Comparison of ENCODE assay signal across 8 cellular contexts in the genomic region with DNA sequence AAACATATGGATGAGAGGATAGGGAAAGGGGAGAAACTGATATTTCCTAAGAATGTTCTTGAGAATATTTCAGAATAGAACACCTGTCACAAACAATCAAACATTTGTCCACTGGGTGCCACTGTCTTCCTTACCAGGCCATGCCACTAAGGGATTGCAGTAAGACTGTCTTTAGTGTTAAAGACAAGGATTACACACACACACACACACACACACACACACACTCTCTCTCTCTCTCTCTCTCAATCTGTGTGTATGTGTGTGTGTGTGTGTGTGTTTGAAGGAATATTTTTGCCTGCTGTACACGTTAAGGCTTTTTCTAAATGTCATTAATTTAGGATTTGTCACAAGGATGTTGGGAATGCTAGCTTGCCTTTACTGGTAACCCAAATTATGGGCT. TPM values are rescaled to one million over a fixed set of nuclear protein-coding genes. Genes with fewer than 3 reads are reported as not detected.
DNase-seq lines count a peak whose midpoint lies in the region; ATAC-seq and TF ChIP-seq lines count a peak whose summit lies in the region.

No MANE protein-coding gene starts in this region.

- H3K4me1 ChIP-seq in Peyer's patch = peaks cover 0 to 26% (median 0%) of the 10 kb centered on the region in 4 donors
- H3K4me1 ChIP-seq in neuronal stem cell (ENCODE audit: control insufficient read depth in 2 of 2, insufficient read depth in 1 of 2, low read depth in 1 of 2, low read length in 2 of 2) = peaks cover 2 to 6% of the 10 kb centered on the region in 2 donors
- peaks cover 5% of the 10 kb centered on the region for H3K4me1 ChIP-seq in ovary (ENCODE audit: insufficient read depth)

- no peak overlapping the region for H4K8ac ChIP-seq in neuronal stem cell (ENCODE audit: low read depth, low read length)

- no peak overlapping the region for H2AK5ac ChIP-seq in neuronal stem cell (ENCODE audit: low read depth, low read length)

- H3K9me3 ChIP-seq in Peyer's patch (no peaks in the 10 kb centered on the region), neuronal stem cell (replicated peaks in 1 of 2; ENCODE audit: control insufficient read depth in 2 of 2, insufficient read depth in 1 of 2, low read depth in 1 of 2, low read length in 2 of 2) (no peaks in the 10 kb centered on the region), ovary (no peaks in the 10 kb centered on the region)

- H3K4me3 ChIP-seq in Peyer's patch (no peak overlapping the region), neuronal stem cell (ENCODE audit: low read length in 2 of 2) (no peak overlapping the region), ovary (no peak overlapping the region)

- TF ChIP-seq POLR2A in Peyer's patch (IDR thresholded peaks at IDR 0.05) (no peak), ovary (IDR thresholded peaks at IDR 0.05) (no peak)

- no peak overlapping the region for H3K9ac ChIP-seq in neuronal stem cell (ENCODE audit: low read depth, low read length, poor library complexity)

- H3K4ac ChIP-seq in neuronal stem cell (ENCODE audit: low read length) = no peak overlapping the region

- H3K23ac ChIP-seq in neuronal stem cell (ENCODE audit: low read depth, low read length, poor library complexity) = no peak overlapping the region

- no peak overlapping the region for H3K18ac ChIP-seq in neuronal stem cell (ENCODE audit: low read length)

- H2BK12ac ChIP-seq in neuronal stem cell (ENCODE audit: low read length) = no peak overlapping the region

- TF ChIP-seq EP300 in ovary (IDR thresholded peaks at IDR 0.05) = no peak

- H3K27me3 ChIP-seq in Peyer's patch = no peaks in the 10 kb centered on the region
- H3K27me3 ChIP-seq in neuronal stem cell (ENCODE audit: control insufficient read depth in 3 of 3, insufficient read depth in 3 of 3, low read depth in 1 of 3, low read length in 3 of 3) = no peaks in the 10 kb centered on the region
- H3K27me3 ChIP-seq in ovary = no peaks in the 10 kb centered on the region

- DNase-seq in DMS53 treated with DMSO at 0.1 percent for 48 hours (lab: John Stamatoyannopoulos, UW; ENCODE audit: unreplicated experiment) = peak; percentile 58
- peak in 1 of 3 donors; percentile 56 for DNase-seq in Peyer's patch
- DNase-seq in neuronal stem cell (ENCODE audit: low spot score) = peak; percentile 6
- DNase-seq in ovary = no peak
- DNase-seq in NCI-H187 treated with DMSO at 0.1 percent for 48 hours (lab: John Stamatoyannopoulos, UW) = no peak

- no peak overlapping the region for H3K14ac ChIP-seq in neuronal stem cell (ENCODE audit: low read length)

- intact Hi-C loops in ovary (cut with DNase I) = loop anchor here in 1 of 4 donors (10.0 kb wide), 1 partner anchor 447 kb away; no protein-coding TSS in a partner anchor

- ATAC-seq in GM18909 (IDR thresholded peaks at IDR 0.05; ENCODE audit: poor library complexity, unreplicated experiment) (peak; percentile 85), HG03139 (IDR thresholded peaks at IDR 0.05; ENCODE audit: unreplicated experiment) (peak; percentile 80), esophagus mucosa (peak; percentile 85)

- H2BK120ac ChIP-seq in neuronal stem cell (ENCODE audit: low read depth, low read length) = no peak overlapping the region

- no peaks in the 10 kb centered on the region for H3K36me3 ChIP-seq in Peyer's patch
- H3K36me3 ChIP-seq in neuronal stem cell (replicated peaks in 1 of 2; ENCODE audit: control insufficient read depth in 2 of 2, insufficient read depth in 2 of 2, low read length in 2 of 2) = no peaks in the 10 kb centered on the region
- no peaks in the 10 kb centered on the region for H3K36me3 ChIP-seq in ovary

- peak overlapping the region; percentile 2 for H2AFZ ChIP-seq in neuronal stem cell (ENCODE audit: low read length)

- peak in 4 of 6 experiments; percentile 30 to 81 (median 80) for TF ChIP-seq CTCF in Peyer's patch (IDR thresholded peaks at IDR 0.05)
- TF ChIP-seq CTCF in ovary (IDR thresholded peaks at IDR 0.05) = peak in 1 of 3 donors; percentile 20

- no peaks in the 10 kb centered on the region for H3K79me1 ChIP-seq in neuronal stem cell (ENCODE audit: low read depth, low read length)

- no CpG with 5 or more reads among the region's 1 CpG for WGBS in neuronal stem cell (ENCODE audit: extremely low coverage in 2 of 2, insufficient read length in 2 of 2, insufficient replicate concordance in 1 of 2), 2 donors
- 30 to 76% (median 57%) methylated on average over 1 of the region's 1 CpG for WGBS in ovary, 3 donors

- H2BK15ac ChIP-seq in neuronal stem cell (ENCODE audit: low read length) = no peak overlapping the region

- no peak overlapping the region for H3K4me2 ChIP-seq in neuronal stem cell (ENCODE audit: insufficient read depth, low read length, poor library complexity, severe bottlenecking)

- no peak overlapping the region for H2BK5ac ChIP-seq in neuronal stem cell (ENCODE audit: low read length)

- no peak overlapping the region for H3K27ac ChIP-seq in Peyer's patch
- H3K27ac ChIP-seq in neuronal stem cell (replicated peaks; ENCODE audit: low read length) = no peak overlapping the region
- H3K27ac ChIP-seq in ovary = no peak overlapping the region

- H4K91ac ChIP-seq in neuronal stem cell (ENCODE audit: low read depth, low read length, poor library complexity) = no peak overlapping the region

RNA-seq across cellular contexts. Expression of a gene that starts 54.4 kb away (rescaled TPM):
- total RNA-seq in Peyer's patch (not detected), esophagus mucosa (not detected), ovary (1 to 10 TPM in 3 of 7 donors, under 1 TPM in 3, not detected in 1; 0.26 to 2.6 (median 1.00) TPM)
- 0.26 TPM for polyA plus RNA-seq in neuronal stem cell (2013, experiment 1 of 2)
- 0.28 TPM for polyA plus RNA-seq in neuronal stem cell (2013, experiment 2 of 2)
- polyA plus RNA-seq in ovary = under 1 TPM; 0.91 to 0.92 TPM

Comparison
In these comparisons a context has a peak if more than half of its experiments do, and no peak if none do; other contexts are left out.
1. DNase-seq: peak in DMS53 treated with DMSO at 0.1 percent for 48 hours (single experiment) and neuronal stem cell (single experiment); none in ovary (0 of 5) and NCI-H187 treated with DMSO at 0.1 percent for 48 hours (single experiment).
2. Peak in every context shown above with its lines, with median percentiles within 50 percentile points of each other: ATAC-seq.